ENCODE assay signal across 1 cellular context in genomic region chr19:47614559-47614958, GRCh38.
TF ChIP-seq lines count a peak whose summit lies in the region.

No MANE protein-coding gene starts in this region.

TF ChIP-seq in H1, 55 proteins besides CTCF, POLR2A, EP300 and RAD21:
- TF ChIP-seq CREB1 (IDR thresholded peaks at IDR 0.05), result no peak
- TF ChIP-seq KDM1A (IDR thresholded peaks at IDR 0.05; ENCODE audit: borderline replicate concordance, low read length), result 0 out of 2 replicates have a peak, but pooled peaks have one; percentile 12
- no peak for TF ChIP-seq MAFK (IDR thresholded peaks at IDR 0.05; ENCODE audit: low read depth, low read length)
- no peak for TF ChIP-seq PHF8 (conservative IDR thresholded peaks at IDR 0.05; ENCODE audit: low read depth, low read length)
- no peak for TF ChIP-seq RBBP5 (IDR thresholded peaks at IDR 0.05; ENCODE audit: borderline replicate concordance, low read depth, low read length)
- TF ChIP-seq RNF2 (IDR thresholded peaks at IDR 0.05; ENCODE audit: borderline replicate concordance, low read depth, low read length, missing control alignments, poor library complexity, severe bottlenecking), result no peak
- TF ChIP-seq POLR2AphosphoS5 (IDR thresholded peaks at IDR 0.05; ENCODE audit: low read depth, low read length), result no peak
